30 cellular contexts compared by ENCODE assay signal in the genomic region with DNA sequence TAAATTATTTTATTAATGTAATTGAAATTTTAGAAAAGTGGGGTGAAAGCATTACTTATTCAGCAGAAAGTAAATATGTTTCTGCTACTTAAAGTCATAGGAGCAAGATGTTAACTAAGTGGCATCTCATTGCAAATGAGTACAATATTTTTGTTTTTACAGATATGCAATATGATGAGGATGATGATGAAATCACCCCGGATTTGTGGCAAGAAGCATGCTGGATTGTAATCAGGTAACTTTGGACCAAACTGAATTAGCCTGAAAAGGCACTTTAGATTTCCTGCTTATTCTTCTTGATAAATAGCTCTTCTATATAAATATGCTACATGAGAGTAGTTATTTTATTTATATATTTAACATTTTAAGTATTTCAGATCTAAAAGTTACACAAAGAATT.
"Had no signal": no experiment of that assay in that cellular context is flagged by ENCODE, and none has a peak within 500 bp of the region (broad histone marks: within the 10 kb centered on the region; RNA-seq: fewer than 3 reads in every experiment).

No MANE protein-coding gene starts in this region.

- H3K4me3 Mint-ChIP-seq: mesothelial cell of epicardium; natural killer cell; nephron progenitor cell; neural progenitor cell; stimulated activated effector memory CD8-positive, alpha-beta T cell treated with anti-CD3 and anti-CD28 coated beads, Interleukin-12 subunit alpha, Interleukin-12 subunit beta, amount 100 ng/mL, for 72 hours; stimulated activated naive CD8-positive, alpha-beta T cell treated with anti-CD3 and anti-CD28 coated beads, Interleukin-15, Interleukin-2, amounts not matched to agents 100 ng/mL and 50 ng/mL, for 24 hours had no signal

- H2AFZ ChIP-seq: hepatocyte, neural progenitor cell had no signal

- H3K36me3 ChIP-seq: neural progenitor cell, prostate gland had no signal

- H3K4me2 ChIP-seq: hepatocyte, neural progenitor cell had no signal

- H3K36me3 Mint-ChIP-seq: natural killer cell had no signal

- H3K9ac ChIP-seq: neural progenitor cell had no signal

- H3K27ac ChIP-seq: hepatocyte, left ventricle myocardium inferior, neural progenitor cell, neutrophil, pancreas, prostate gland, sigmoid colon, spleen, suprapubic skin, thoracic aorta, tibial artery, upper lobe of right lung had no signal

- DNase-seq: islet precursor cell; left ventricle myocardium inferior; mesendoderm; naive B cell; natural killer cell; nephron progenitor cell; occipital lobe; pancreas; posterior cingulate gyrus; retina; right cardiac atrium; sigmoid colon; small intestine; spleen; stimulated activated CD4-positive, alpha-beta T cell treated with anti-CD3 and anti-CD28 coated beads, Interleukin-4, amount 100 ng/mL, for 24 hours; stimulated activated naive CD4-positive, alpha-beta T cell; tibial artery; trophoblast cell; upper lobe of right lung had no signal

- H3K27me3 ChIP-seq: hepatocyte, neural progenitor cell, neutrophil, pancreas, sigmoid colon, spleen, suprapubic skin, tibial artery, upper lobe of right lung had no signal

- FAIRE-seq: pancreas, small intestine, urothelium cell line had no signal

- H3K27me3 Mint-ChIP-seq: naive B cell; stimulated activated naive CD8-positive, alpha-beta T cell treated with anti-CD3 and anti-CD28 coated beads, Interleukin-15, Interleukin-2, amounts not matched to agents 100 ng/mL and 50 ng/mL, for 24 hours had no signal

- H3K27ac Mint-ChIP-seq: mesothelial cell of epicardium; naive B cell; natural killer cell; nephron progenitor cell; neural progenitor cell; stimulated activated effector memory CD8-positive, alpha-beta T cell treated with anti-CD3 and anti-CD28 coated beads, Interleukin-12 subunit alpha, Interleukin-12 subunit beta, amount 100 ng/mL, for 72 hours; stimulated activated naive CD8-positive, alpha-beta T cell treated with anti-CD3 and anti-CD28 coated beads, Interleukin-15, Interleukin-2, amounts not matched to agents 100 ng/mL and 50 ng/mL, for 24 hours had no signal

- H3K9me3 Mint-ChIP-seq: mesothelial cell of epicardium; naive B cell; natural killer cell; nephron progenitor cell; neural progenitor cell; stimulated activated effector memory CD8-positive, alpha-beta T cell treated with anti-CD3 and anti-CD28 coated beads, Interleukin-12 subunit alpha, Interleukin-12 subunit beta, amount 100 ng/mL, for 72 hours; stimulated activated naive CD8-positive, alpha-beta T cell treated with anti-CD3 and anti-CD28 coated beads, Interleukin-15, Interleukin-2, amounts not matched to agents 100 ng/mL and 50 ng/mL, for 24 hours had no signal

- H3K4me1 ChIP-seq: neural progenitor cell, prostate gland had no signal

- H3K4me3 ChIP-seq: hepatocyte, left ventricle myocardium inferior, lung, neural progenitor cell, pancreas, prostate gland, sigmoid colon, spleen, suprapubic skin, thoracic aorta, tibial artery, upper lobe of right lung had no signal

- H3K9me3 ChIP-seq: left ventricle myocardium inferior, neutrophil, pancreas, prostate gland, sigmoid colon, spleen, suprapubic skin, thoracic aorta, tibial artery, upper lobe of right lung had no signal

- ATAC-seq: natural killer cell; pancreas; right cardiac atrium; stimulated activated effector memory CD8-positive, alpha-beta T cell treated with anti-CD3 and anti-CD28 coated beads, Interleukin-12 subunit alpha, Interleukin-12 subunit beta, amount 100 ng/mL, for 72 hours; upper lobe of right lung had no signal
